15 cellular contexts compared by ENCODE assay signal in the genomic region with DNA sequence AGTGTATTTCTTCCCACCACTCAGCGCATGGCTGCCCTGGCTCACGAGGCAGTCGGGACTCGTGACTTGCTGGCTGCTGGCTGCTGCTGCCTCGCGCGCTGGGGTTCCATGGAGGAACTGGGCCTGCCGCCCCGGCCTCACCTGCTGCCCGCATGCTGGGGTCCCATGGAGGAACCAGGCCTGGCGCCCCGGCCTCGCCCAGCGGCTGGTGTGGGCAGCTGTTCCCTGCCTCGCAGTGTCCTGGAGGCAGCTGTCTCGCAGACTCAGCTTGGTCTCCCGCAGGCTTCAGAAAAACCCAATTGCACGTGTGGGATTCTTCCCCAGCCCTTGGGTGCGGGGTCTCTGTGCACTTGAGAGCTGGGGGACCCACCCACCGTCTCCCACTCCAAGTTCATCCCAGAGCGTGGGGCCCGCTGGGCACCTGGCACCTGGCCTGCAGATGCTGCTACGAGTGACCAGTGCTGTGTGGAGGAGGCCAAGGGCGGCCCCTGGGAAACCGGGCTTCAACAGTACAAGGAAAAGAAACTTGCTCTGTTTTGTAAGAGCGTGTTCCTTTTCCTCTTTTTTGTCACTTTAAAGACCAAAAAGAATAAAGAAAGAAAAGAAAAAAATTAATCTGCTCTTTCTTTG. TPM values are rescaled to one million over a fixed set of nuclear protein-coding genes. Genes with fewer than 3 reads are reported as not detected.
DNase-seq lines count a peak whose midpoint lies in the region; ATAC-seq and TF ChIP-seq lines count a peak whose summit lies in the region.
"Had no signal": no experiment of that assay in that cellular context is flagged by ENCODE, and none has a peak within 500 bp of the region (broad histone marks: within the 10 kb centered on the region; RNA-seq: fewer than 3 reads in every experiment).

No MANE protein-coding gene starts in this region.

- no peak overlapping the region for H2AK5ac ChIP-seq in mesenchymal stem cell (ENCODE audit: low read length, severe bottlenecking)

- H2BK5ac ChIP-seq in mesenchymal stem cell (ENCODE audit: low read depth, low read length, poor library complexity, severe bottlenecking) = no peak overlapping the region

- no peak overlapping the region for H3K27ac ChIP-seq in mesenchymal stem cell (ENCODE audit: low read length, poor library complexity, severe bottlenecking)
- peak overlapping the region; percentile 62 to 97 (median 95) for H3K27ac ChIP-seq in stomach
- H3K27ac ChIP-seq: ovary had no signal

- DNase-seq in activated B cell treated with CpG ODN at 0.5 μM for 24 hours (no peak), mesenchymal stem cell (no peak), stomach (no peak), NCI-H187 treated with DMSO at 0.1 percent for 48 hours (lab: John Stamatoyannopoulos, UW) (no peak), SW 1271 (lab: John Stamatoyannopoulos, UW) (no peak)
- DNase-seq: activated effector memory CD4-positive, alpha-beta T cell treated with anti-CD3 and anti-CD28 coated beads, Interleukin-2, amount 50 U/mL, for 16 hours; anterior cingulate cortex; NCI-H187; NCI-H748 treated with DMSO at 0.1 percent for 48 hours; ovary; tibial artery had no signal

- no peak overlapping the region for H3K4ac ChIP-seq in mesenchymal stem cell (ENCODE audit: low read depth in 1 of 2, low read length in 2 of 2)

- H2BK120ac ChIP-seq in mesenchymal stem cell (ENCODE audit: low read depth, low read length) = no peak overlapping the region

- H3K14ac ChIP-seq in mesenchymal stem cell (ENCODE audit: low read length in 2 of 2) = no peak overlapping the region

- POLR2A ChIA-PET in activated B cell treated with CpG ODN at 0.5 μM for 24 hours (lab: Charles Lee) = interaction anchor here (0.7 to 6.0 kb wide), 3 partner anchors 19 to 109 kb away, joined by 8 to 41 read pairs (median 8); a partner anchor contains a TSS

- H2BK12ac ChIP-seq in mesenchymal stem cell (ENCODE audit: low read length in 2 of 2) = no peak overlapping the region

- H3K36me3 ChIP-seq in mesenchymal stem cell (ENCODE audit: control insufficient read depth in 1 of 2, insufficient read depth in 2 of 2, low read depth in 1 of 2, low read length in 2 of 2) (peaks cover 5 to 40% of the 10 kb centered on the region in 2 experiments), stomach (peaks cover 0 to 31% (median 6%) of the 10 kb centered on the region in 4 donors)
- H3K36me3 ChIP-seq: ovary, tibial artery had no signal

- no peak overlapping the region for H3K4me2 ChIP-seq in mesenchymal stem cell (ENCODE audit: low read length, poor library complexity, severe bottlenecking)

- H3K9ac ChIP-seq in mesenchymal stem cell (ENCODE audit: low read length) = no peak overlapping the region

- no peak overlapping the region for H3K18ac ChIP-seq in mesenchymal stem cell (ENCODE audit: low read depth in 1 of 2, low read length in 2 of 2)

- peaks cover 26% of the 10 kb centered on the region for H3K79me1 ChIP-seq in mesenchymal stem cell (replicated peaks; ENCODE audit: low read length, poor library complexity, severe bottlenecking)

- H3K23ac ChIP-seq in mesenchymal stem cell (ENCODE audit: low read length in 2 of 2) = no peak overlapping the region

- H3K27me3 ChIP-seq in mesenchymal stem cell (ENCODE audit: control insufficient read depth in 1 of 2, insufficient read depth in 1 of 2, low read length in 2 of 2) (no peaks in the 10 kb centered on the region), stomach (no peaks in the 10 kb centered on the region)
- H3K27me3 ChIP-seq: ovary, tibial artery had no signal

- CTCF ChIA-PET in activated B cell treated with CpG ODN at 0.5 μM for 24 hours (lab: Charles Lee) = no interaction called here

- intact Hi-C loops in activated B cell treated with CpG ODN at 0.5 μM for 24 hours (cut with micrococcal nuclease) = no loop called here
- intact Hi-C loops in stomach (cut with DNase I; ENCODE audit: low total_unique reads) = no loop called here

- H3K4me1 Mint-ChIP-seq in activated B cell treated with CpG ODN at 0.5 μM for 24 hours = peaks cover 60% of the 10 kb centered on the region

- no peak overlapping the region for H4K8ac ChIP-seq in mesenchymal stem cell (ENCODE audit: low read length)

- peaks cover 64% of the 10 kb centered on the region for H3K4me1 ChIP-seq in mesenchymal stem cell (ENCODE audit: control insufficient read depth, insufficient read depth, low read depth, low read length)
- peaks cover 77 to 99% (median 88%) of the 10 kb centered on the region in 4 donors for H3K4me1 ChIP-seq in stomach

- TF ChIP-seq CTCF in activated B cell treated with CpG ODN at 0.5 μM for 24 hours (IDR thresholded peaks at IDR 0.05) (no peak), stomach (IDR thresholded peaks at IDR 0.05) (no peak)

- peak overlapping the region; percentile 89 for H3K27ac Mint-ChIP-seq in activated B cell treated with CpG ODN at 0.5 μM for 24 hours

- no peak overlapping the region for H2AFZ ChIP-seq in mesenchymal stem cell (ENCODE audit: low read depth, low read length)

- TF ChIP-seq POLR2A in stomach (IDR thresholded peaks at IDR 0.05) = no peak

- H3K27me3 Mint-ChIP-seq in activated B cell treated with CpG ODN at 0.5 μM for 24 hours = no peaks in the 10 kb centered on the region

- no peak overlapping the region for H3K4me3 Mint-ChIP-seq in activated B cell treated with CpG ODN at 0.5 μM for 24 hours

- no peak overlapping the region for H2BK15ac ChIP-seq in mesenchymal stem cell (ENCODE audit: low read depth, poor library complexity, severe bottlenecking)

- H4K91ac ChIP-seq in mesenchymal stem cell (ENCODE audit: low read length) = peak overlapping the region; percentile 46

- 96% methylated on average over 24 of the region's 26 CpGs for WGBS in mesenchymal stem cell
- WGBS in stomach, 5 donors = 68 to 84% (median 80%) methylated on average over 16 to 26 of the region's 26 CpGs

- ATAC-seq in activated B cell treated with CpG ODN at 0.5 μM for 24 hours (ENCODE audit: low read depth) (no peak), HG03565 (IDR thresholded peaks at IDR 0.05; ENCODE audit: unreplicated experiment) (no peak), GM18909 (IDR thresholded peaks at IDR 0.05; ENCODE audit: poor library complexity, unreplicated experiment) (no peak)
- ATAC-seq: GM12878 had no signal

- no peak overlapping the region for H3K4me3 ChIP-seq in mesenchymal stem cell (ENCODE audit: insufficient read depth in 1 of 2, low read depth in 1 of 2, low read length in 2 of 2)
- no peak overlapping the region for H3K4me3 ChIP-seq in stomach
- H3K4me3 ChIP-seq: GM12878, ovary, tibial artery had no signal

- H3K9me3 Mint-ChIP-seq in activated B cell treated with CpG ODN at 0.5 μM for 24 hours = no peaks in the 10 kb centered on the region

- peaks cover 9% of the 10 kb centered on the region for H3K36me3 Mint-ChIP-seq in activated B cell treated with CpG ODN at 0.5 μM for 24 hours (ENCODE audit: low read depth)

- no peaks in the 10 kb centered on the region for H3K9me3 ChIP-seq in mesenchymal stem cell (ENCODE audit: control insufficient read depth, low read length)
- no peaks in the 10 kb centered on the region for H3K9me3 ChIP-seq in stomach
- H3K9me3 ChIP-seq: ovary, tibial artery had no signal

- TF ChIP-seq EP300 in Ishikawa (IDR thresholded peaks at IDR 0.05; ENCODE audit: borderline replicate concordance) (no peak), stomach (IDR thresholded peaks at IDR 0.05) (no peak)

- TF ChIP-seq RAD21 in Ishikawa (IDR thresholded peaks at IDR 0.05; ENCODE audit: low read depth) = no peak

TF ChIP-seq in Ishikawa, 13 proteins besides CTCF, POLR2A, EP300 and RAD21 (continues in another document):
- no peak for TF ChIP-seq TCF12 (IDR thresholded peaks at IDR 0.05; ENCODE audit: low read depth)
- TF ChIP-seq, protein P1, sequence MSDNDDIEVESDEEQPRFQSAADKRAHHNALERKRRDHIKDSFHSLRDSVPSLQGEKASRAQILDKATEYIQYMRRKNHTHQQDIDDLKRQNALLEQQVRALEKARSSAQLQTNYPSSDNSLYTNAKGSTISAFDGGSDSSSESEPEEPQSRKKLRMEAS (IDR thresholded peaks at IDR 0.05) = 0 out of 2 replicates have a peak, but pooled peaks have one; percentile 15
- no peak for TF ChIP-seq FOXM1 (IDR thresholded peaks at IDR 0.05; ENCODE audit: borderline replicate concordance, low read depth)
- TF ChIP-seq, protein P2, sequence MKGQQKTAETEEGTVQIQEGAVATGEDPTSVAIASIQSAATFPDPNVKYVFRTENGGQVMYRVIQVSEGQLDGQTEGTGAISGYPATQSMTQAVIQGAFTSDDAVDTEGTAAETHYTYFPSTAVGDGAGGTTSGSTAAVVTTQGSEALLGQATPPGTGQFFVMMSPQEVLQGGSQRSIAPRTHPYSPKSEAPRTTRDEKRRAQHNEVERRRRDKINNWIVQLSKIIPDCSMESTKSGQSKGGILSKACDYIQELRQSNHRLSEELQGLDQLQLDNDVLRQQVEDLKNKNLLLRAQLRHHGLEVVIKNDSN (IDR thresholded peaks at IDR 0.05) = no peak
- no peak for TF ChIP-seq ZBTB7A (IDR thresholded peaks at IDR 0.05; ENCODE audit: low read depth)
- no peak for TF ChIP-seq TAF1 (IDR thresholded peaks at IDR 0.05; ENCODE audit: low read depth)

RNA-seq across cellular contexts. Expression of a gene that starts 20.4 kb away (rescaled TPM):
- 12.8 and 13.4 TPM in 2 replicates for total RNA-seq in activated B cell treated with CpG ODN at 0.5 μM for 24 hours
- 9.8 TPM for polyA plus RNA-seq in mesenchymal stem cell (2013, experiment 1 of 2)
- polyA plus RNA-seq in mesenchymal stem cell (2013, experiment 2 of 2) = 9.5 TPM
- 100 to 1,000 TPM in 1 of 5 donors, 10 to 100 TPM in 3, 1 to 10 TPM in 1; 8.5 to 167 (median 22.9) TPM for total RNA-seq in stomach
- 10 to 100 TPM; 14.2 to 24.4 (median 22.7) TPM for polyA plus RNA-seq in stomach
